Comparison of ENCODE assay signal across 9 cellular contexts in genomic region chrX:154096140-154097002, GRCh38. TPM values are rescaled to one million over a fixed set of nuclear protein-coding genes. Genes with fewer than 3 reads are reported as not detected.
DNase-seq lines count a peak whose midpoint lies in the region; ATAC-seq and FAIRE-seq lines count a peak whose summit lies in the region.
"Had no signal": no experiment of that assay in that cellular context is flagged by ENCODE, and none has a peak within 500 bp of the region (broad histone marks: within the 10 kb centered on the region; RNA-seq: fewer than 3 reads in every experiment).

No MANE protein-coding gene starts in this region.

- no peaks in the 10 kb centered on the region for H3K36me3 ChIP-seq in iPS-18a (ENCODE audit: control insufficient read depth, low read depth, low read length)
- no peaks in the 10 kb centered on the region for H3K36me3 ChIP-seq in small intestine (ENCODE audit: control insufficient read depth in 2 of 2, insufficient read depth in 2 of 2, low read length in 2 of 2)

- peak overlapping the region; percentile 61 for H3K9ac ChIP-seq in iPS-18a (ENCODE audit: low read length)

- ATAC-seq in HG03280 (IDR thresholded peaks at IDR 0.05; ENCODE audit: unreplicated experiment) = no peak

- H3K4me1 ChIP-seq in iPS-18a (ENCODE audit: control insufficient read depth, low read depth, low read length) (peaks cover 32% of the 10 kb centered on the region), small intestine (ENCODE audit: control insufficient read depth in 2 of 2, insufficient read depth in 1 of 2, low read depth in 1 of 2, low read length in 1 of 2) (peaks cover 0 to 7% of the 10 kb centered on the region in 2 donors)

- no peaks in the 10 kb centered on the region for H3K27me3 ChIP-seq in iPS-18a (ENCODE audit: control insufficient read depth, insufficient read depth, low read length)
- no peaks in the 10 kb centered on the region for H3K27me3 ChIP-seq in small intestine (ENCODE audit: control insufficient read depth in 2 of 2, insufficient read depth in 2 of 2, low read length in 2 of 2)

- H3K27ac ChIP-seq in iPS-18a (ENCODE audit: low read length) (no peak overlapping the region), small intestine (ENCODE audit: low read depth in 1 of 2, low read length in 1 of 2) (peak overlapping the region; percentile 62 to 92)

- peak; percentile 57 for DNase-seq in G401 (ENCODE audit: low spot score)
- peak; percentile 53 for DNase-seq in NCI-H1105 treated with DMSO at 0.1 percent for 48 hours (lab: John Stamatoyannopoulos, UW)
- DNase-seq in astrocyte of the hippocampus (ENCODE audit: low read depth, low spot score) = peak; percentile 31
- DNase-seq in small intestine = peak; percentile 5
- DNase-seq in NCI-H187 (lab: John Stamatoyannopoulos, UW) = no peak
- DNase-seq in NK-92 treated with Interleukin-12 subunit alpha and Interleukin-12 subunit beta, amount 100 ng/mL, for 24 hours (lab: John Stamatoyannopoulos, UW) = no peak

- WGBS in small intestine, 3 donors = 10 to 49% (median 29%) methylated on average over 31 of the region's 31 CpGs

- H3K4me3 ChIP-seq in iPS-18a (ENCODE audit: low read length) = peak overlapping the region; percentile 78
- peak overlapping the region; percentile 82 to 83 for H3K4me3 ChIP-seq in small intestine (ENCODE audit: low read depth in 1 of 2, low read length in 2 of 2)

- no peak for FAIRE-seq in small intestine (lab: Jason Lieb, UNC)

- in situ Hi-C loops in G401 (cut with HindIII; ENCODE audit: low sequenced_read_pairs) = no loop called here

- H3K9me3 ChIP-seq in iPS-18a (ENCODE audit: control insufficient read depth, low read depth, low read length) (peaks cover 12% of the 10 kb centered on the region), small intestine (ENCODE audit: control insufficient read depth, low read depth) (no peaks in the 10 kb centered on the region)

RNA-seq across cellular contexts. Expression of gene MECP2, which starts 1.1 kb away (rescaled TPM):
- 19.8 and 33.1 TPM in 2 replicates for total RNA-seq in G401 (2014; rRNA removed; shearing (Covaris generic))
- 10 to 100 TPM in 2 of 3 donors, 1 to 10 TPM in 1; 9.4 to 14.7 (median 11.1) TPM for polyA plus RNA-seq in small intestine

RNA-seq across cellular contexts. Expression of gene OPN1LW, which starts 47.7 kb away (rescaled TPM):
- total RNA-seq in G401 (2014; rRNA removed; shearing (Covaris generic)) = not detected in 2 replicates
- not detected for polyA plus RNA-seq in small intestine
- total RNA-seq: activated CD8-positive, alpha-beta memory T cell treated with anti-CD3 and anti-CD28 coated beads for 36 hours had no signal

Comparison
In these comparisons a context has a peak if more than half of its experiments do, and no peak if none do; other contexts are left out.
1. DNase-seq: peak in G401 (single experiment), NCI-H1105 treated with DMSO at 0.1 percent for 48 hours (single experiment), astrocyte of the hippocampus (single experiment) and small intestine (single experiment); none in NCI-H187 (0 of 2) and NK-92 treated with Interleukin-12 subunit alpha and Interleukin-12 subunit beta, amount 100 ng/mL, for 24 hours (single experiment).